ENCODE assay signal across 8 cellular contexts in genomic region chr21:39518055-39518844, GRCh38.
DNase-seq lines count a peak whose midpoint lies in the region; ATAC-seq and TF ChIP-seq lines count a peak whose summit lies in the region.

No MANE protein-coding gene starts in this region.

- no peaks in the 10 kb centered on the region for H3K36me3 Mint-ChIP-seq in T-helper 2 cell treated with Interferon-gamma antibody and Interleukin-4, amounts not matched to agents 5 μg/mL and 100 μg/mL, for 36 hours (ENCODE audit: low read depth)

- H3K4me1 Mint-ChIP-seq in T-helper 2 cell treated with Interferon-gamma antibody and Interleukin-4, amounts not matched to agents 5 μg/mL and 100 μg/mL, for 36 hours (ENCODE audit: low read depth), result peaks cover 2% of the 10 kb centered on the region

- H3K36me3 ChIP-seq in mammary epithelial cell (ENCODE audit: insufficient read depth, low read length), result no peaks in the 10 kb centered on the region

- CTCF ChIA-PET in mammary epithelial cell (lab: Charles Lee; ENCODE audit: low non-redundant PET), result interaction anchor here (0.6 to 0.7 kb wide), 4 partner anchors 43 to 1524 kb away, joined by 4 to 25 read pairs (median 5); no protein-coding TSS in a partner anchor

- no peaks in the 10 kb centered on the region for H3K9me3 Mint-ChIP-seq in T-helper 2 cell treated with Interferon-gamma antibody and Interleukin-4, amounts not matched to agents 5 μg/mL and 100 μg/mL, for 36 hours

- in situ Hi-C loops in mammary epithelial cell (cut with MboI; ENCODE audit: low sequenced_read_pairs in 2 of 2), result loop anchor here in 1 of 2 donors (25.0 kb wide), 1 partner anchor 194 kb away; no protein-coding TSS in a partner anchor

- 20% methylated on average over 13 of the region's 13 CpGs for WGBS in mammary epithelial cell (ENCODE audit: low coverage, missing lambda C conversion rate)

- dilution Hi-C loops in mammary epithelial cell (cut with HindIII; ENCODE audit: low sequenced_read_pairs), result no loop called here

- no peak overlapping the region for H3K27ac Mint-ChIP-seq in T-helper 2 cell treated with Interferon-gamma antibody and Interleukin-4, amounts not matched to agents 5 μg/mL and 100 μg/mL, for 36 hours

- no peaks in the 10 kb centered on the region for H3K9me3 ChIP-seq in mammary epithelial cell (replicated peaks; ENCODE audit: insufficient read depth, low read length)

- no peaks in the 10 kb centered on the region for H3K79me2 ChIP-seq in mammary epithelial cell (ENCODE audit: insufficient read depth, low read length)

- no peaks in the 10 kb centered on the region for H3K27me3 ChIP-seq in mammary epithelial cell (ENCODE audit: insufficient read depth, low read length)

- no peaks in the 10 kb centered on the region for H3K4me1 ChIP-seq in mammary epithelial cell (ENCODE audit: insufficient read depth, low read length)

- ATAC-seq in HG02623 (IDR thresholded peaks at IDR 0.05; ENCODE audit: unreplicated experiment) (peak; percentile 57), GM21529 (IDR thresholded peaks at IDR 0.05; ENCODE audit: unreplicated experiment) (no peak)

- peaks cover 5% of the 10 kb centered on the region for H3K27me3 Mint-ChIP-seq in T-helper 2 cell treated with Interferon-gamma antibody and Interleukin-4, amounts not matched to agents 5 μg/mL and 100 μg/mL, for 36 hours (ENCODE audit: low read depth)

- DNase-seq in GM03348 (ENCODE audit: low spot score) (peak; percentile 80), NCI-H1930 (lab: John Stamatoyannopoulos, UW) (peak; percentile 14 to 64), mammary epithelial cell (peak; percentile 32), iris pigment epithelial cell (ENCODE audit: low read depth) (peak; percentile 31)
- DNase-seq in T-helper 2 cell treated with Interferon-gamma antibody and Interleukin-4, amounts not matched to agents 5 μg/mL and 100 μg/mL, for 36 hours (ENCODE audit: low spot score), result peak; percentile 10
- peak; percentile 40 for DNase-seq in stimulated activated CD4-positive, alpha-beta T cell treated with anti-CD3 and anti-CD28 coated beads, Interleukin-1b, Interleukin-23, amount 100 ng/mL, for 48 hours

- intact Hi-C loops in mammary epithelial cell (cut with micrococcal nuclease), result loop anchor here (1.0 to 2.0 kb wide), 2 partner anchors 113 to 198 kb away; no protein-coding TSS in a partner anchor

- H4K20me1 ChIP-seq in mammary epithelial cell (ENCODE audit: insufficient read depth, low read length), result no peaks in the 10 kb centered on the region

- peak; percentile 78 to 79 for TF ChIP-seq CTCF in mammary epithelial cell (conservative IDR thresholded peaks at IDR 0.05 in 1 of 2, IDR thresholded peaks at IDR 0.05 in 1 of 2; ENCODE audit: extremely low read depth in 1 of 2, insufficient read depth in 1 of 2, low read depth in 1 of 2, low read length in 2 of 2)

- no peak overlapping the region for H3K4me3 Mint-ChIP-seq in T-helper 2 cell treated with Interferon-gamma antibody and Interleukin-4, amounts not matched to agents 5 μg/mL and 100 μg/mL, for 36 hours

- BruUV-seq in mammary epithelial cell (replicated peaks; lab: Mats Ljungman, UMichigan), result no TSS peak

- no peak overlapping the region for H3K27ac ChIP-seq in mammary epithelial cell (ENCODE audit: insufficient read depth, low read depth, low read length)

- H3K4me2 ChIP-seq in mammary epithelial cell (ENCODE audit: insufficient read depth, low read depth, low read length), result no peak overlapping the region

- no peak overlapping the region for H3K9ac ChIP-seq in mammary epithelial cell (ENCODE audit: insufficient read depth, low read length)

- no peak overlapping the region for H2AFZ ChIP-seq in mammary epithelial cell (ENCODE audit: low read depth, low read length)

- H3K4me3 ChIP-seq in mammary epithelial cell (replicated peaks in 1 of 3; ENCODE audit: insufficient read depth in 1 of 3, low read depth in 2 of 3, low read length in 3 of 3), result no peak overlapping the region

Comparison
In these comparisons a context has a peak if more than half of its experiments do, and no peak if none do; other contexts are left out.
1. DNase-seq: peak in every context shown above with its lines; median percentile 80 in GM03348; 40 in stimulated activated CD4-positive, alpha-beta T cell treated with anti-CD3 and anti-CD28 coated beads, Interleukin-1b, Interleukin-23, amount 100 ng/mL, for 48 hours; 39 in NCI-H1930; 32 in mammary epithelial cell; 31 in iris pigment epithelial cell; 10 in T-helper 2 cell treated with Interferon-gamma antibody and Interleukin-4, amounts not matched to agents 5 μg/mL and 100 μg/mL, for 36 hours.